ENCODE assay signal across 8 cellular contexts in genomic region chr7:151079199-151079910, GRCh38. TPM values are rescaled to one million over a fixed set of nuclear protein-coding genes. Genes with fewer than 3 reads are reported as not detected.
DNase-seq lines count a peak whose midpoint lies in the region; ATAC-seq, FAIRE-seq and TF ChIP-seq lines count a peak whose summit lies in the region.

No MANE protein-coding gene starts in this region.

- H3K9me3 Mint-ChIP-seq in activated B cell treated with CpG ODN at 0.5 μM for 24 hours = no peaks in the 10 kb centered on the region

- H3K27ac Mint-ChIP-seq in activated B cell treated with CpG ODN at 0.5 μM for 24 hours = no peak overlapping the region

- H3K9ac ChIP-seq in skeletal muscle satellite cell (ENCODE audit: low read depth, low read length) = peak overlapping the region; percentile 99

- H3K9me3 ChIP-seq in left ventricle myocardium inferior (replicated peaks) (no peaks in the 10 kb centered on the region), skeletal muscle satellite cell (replicated peaks; ENCODE audit: low read length) (no peaks in the 10 kb centered on the region)

- H3K36me3 ChIP-seq in H7 (replicated peaks; ENCODE audit: control insufficient read depth, insufficient read depth, low read length) (peaks cover 2% of the 10 kb centered on the region), left ventricle myocardium inferior (peaks cover 20% of the 10 kb centered on the region), skeletal muscle satellite cell (ENCODE audit: insufficient read depth, low read length) (peaks cover 35% of the 10 kb centered on the region)

- no peak for FAIRE-seq in D721Med (lab: Jason Lieb, UNC)

- H3K27ac ChIP-seq in left ventricle myocardium inferior (replicated peaks) = peak overlapping the region; percentile 96

- TF ChIP-seq CTCF in activated B cell treated with CpG ODN at 0.5 μM for 24 hours (IDR thresholded peaks at IDR 0.05) (no peak), left ventricle myocardium inferior (IDR thresholded peaks at IDR 0.05; ENCODE audit: borderline replicate concordance) (no peak), D721Med (IDR thresholded peaks at IDR 0.05; ENCODE audit: insufficient read depth, missing control alignments) (no peak)

- intact Hi-C loops in activated B cell treated with CpG ODN at 0.5 μM for 24 hours (cut with micrococcal nuclease) (no loop called here), left ventricle myocardium inferior (cut with micrococcal nuclease) (no loop called here)

- H3K27me3 ChIP-seq in H7 (ENCODE audit: control insufficient read depth, insufficient read depth, low read length) (peaks cover 2% of the 10 kb centered on the region; the same call in 1 of the 2 replicates), left ventricle myocardium inferior (ENCODE audit: low read depth) (no peaks in the 10 kb centered on the region), skeletal muscle satellite cell (ENCODE audit: control insufficient read depth, insufficient read depth, low read length) (no peaks in the 10 kb centered on the region)

- no peaks in the 10 kb centered on the region for H3K27me3 Mint-ChIP-seq in activated B cell treated with CpG ODN at 0.5 μM for 24 hours

- H3K4me1 ChIP-seq in left ventricle myocardium inferior (peaks cover 73% of the 10 kb centered on the region), skeletal muscle satellite cell (ENCODE audit: control insufficient read depth, insufficient read depth, low read length) (peaks cover 36% of the 10 kb centered on the region)

- H3K4me3 ChIP-seq in H7 (ENCODE audit: insufficient read depth, low read depth, low read length) (peak overlapping the region; percentile 95), left ventricle myocardium inferior (peak overlapping the region; percentile 89), skeletal muscle satellite cell (ENCODE audit: low read length) (peak overlapping the region; percentile 81)

- H3K4me2 ChIP-seq in skeletal muscle satellite cell (ENCODE audit: low read length) = peak overlapping the region; percentile 79

- CTCF ChIA-PET in activated B cell treated with CpG ODN at 0.5 μM for 24 hours (lab: Charles Lee) = no interaction called here

- peak overlapping the region; percentile 87 for H3K4me3 Mint-ChIP-seq in activated B cell treated with CpG ODN at 0.5 μM for 24 hours

- peaks cover 39% of the 10 kb centered on the region for H3K4me1 Mint-ChIP-seq in activated B cell treated with CpG ODN at 0.5 μM for 24 hours

- H3K36me3 Mint-ChIP-seq in activated B cell treated with CpG ODN at 0.5 μM for 24 hours (ENCODE audit: low read depth) = peaks cover 22% of the 10 kb centered on the region

- no peak for DNase-seq in H7
- no peak for DNase-seq in activated B cell treated with CpG ODN at 0.5 μM for 24 hours
- peak; percentile 14 for DNase-seq in left ventricle myocardium inferior
- DNase-seq in D721Med (ENCODE audit: insufficient read length, low spot score) = no peak
- DNase-seq in NCI-H345 treated with DMSO at 0.1 percent for 48 hours (lab: John Stamatoyannopoulos, UW; ENCODE audit: unreplicated experiment) = no peak

- ATAC-seq in activated B cell treated with CpG ODN at 0.5 μM for 24 hours (ENCODE audit: low read depth) (no peak), HG03280 (IDR thresholded peaks at IDR 0.05; ENCODE audit: unreplicated experiment) (no peak), GM19463 (IDR thresholded peaks at IDR 0.05; ENCODE audit: unreplicated experiment) (no peak)

- POLR2A ChIA-PET in activated B cell treated with CpG ODN at 0.5 μM for 24 hours (lab: Charles Lee) = interaction anchor here (0.5 kb wide), 1 partner anchor 18 kb away, joined by 3 read pairs; no protein-coding TSS in a partner anchor

RNA-seq across cellular contexts. Expression of gene FASTK, which starts 1.3 kb away (rescaled TPM):
- 58.4 and 86.3 TPM in 2 replicates for total RNA-seq in H7 (2014; rRNA removed; shearing (Covaris generic))
- 97.6 and 103 TPM in 2 replicates for total RNA-seq in activated B cell treated with CpG ODN at 0.5 μM for 24 hours
- 75.7 TPM for total RNA-seq in left ventricle myocardium inferior
- total RNA-seq in skeletal muscle satellite cell (2012; rRNA removed) = 58.3 and 85.2 TPM in 2 replicates

RNA-seq across cellular contexts. Expression of gene TMUB1, which starts 3.9 kb away (rescaled TPM):
- total RNA-seq in H7 (2014; rRNA removed; shearing (Covaris generic)) = 67.4 and 73.4 TPM in 2 replicates
- total RNA-seq in activated B cell treated with CpG ODN at 0.5 μM for 24 hours (40.5 and 43.5 TPM in 2 replicates), left ventricle myocardium inferior (30.1 TPM)
- 18.8 and 25.1 TPM in 2 replicates for total RNA-seq in skeletal muscle satellite cell (2012; rRNA removed)

RNA-seq across cellular contexts. Expression of gene AGAP3, which starts 6.9 kb away (rescaled TPM):
- 63.3 and 76.0 TPM in 2 replicates for total RNA-seq in H7 (2014; rRNA removed; shearing (Covaris generic))
- total RNA-seq in activated B cell treated with CpG ODN at 0.5 μM for 24 hours (6.5 and 7.4 TPM in 2 replicates), left ventricle myocardium inferior (51.0 TPM)
- 60.1 and 66.2 TPM in 2 replicates for total RNA-seq in skeletal muscle satellite cell (2012; rRNA removed)

RNA-seq across cellular contexts. Expression of gene SLC4A2, which starts 20.0 kb away (rescaled TPM):
- total RNA-seq in H7 (2014; rRNA removed; shearing (Covaris generic)) = 85.7 and 105 TPM in 2 replicates
- total RNA-seq in activated B cell treated with CpG ODN at 0.5 μM for 24 hours (69.1 and 72.5 TPM in 2 replicates), left ventricle myocardium inferior (62.9 TPM)
- 54.8 and 77.8 TPM in 2 replicates for total RNA-seq in skeletal muscle satellite cell (2012; rRNA removed)

RNA-seq across cellular contexts. Expression of gene CDK5, which starts 21.7 kb away (rescaled TPM):
- total RNA-seq in H7 (2014; rRNA removed; shearing (Covaris generic)) = 24.3 and 36.9 TPM in 2 replicates
- total RNA-seq in activated B cell treated with CpG ODN at 0.5 μM for 24 hours (7.5 and 8.1 TPM in 2 replicates), left ventricle myocardium inferior (9.6 TPM)
- total RNA-seq in skeletal muscle satellite cell (2012; rRNA removed) = 15.7 and 18.1 TPM in 2 replicates
